Comparison of ENCODE assay signal across 8 cellular contexts in genomic region chr6:169789944-169790927, GRCh38. TPM values are rescaled to one million over a fixed set of nuclear protein-coding genes. Genes with fewer than 3 reads are reported as not detected.
DNase-seq lines count a peak whose midpoint lies in the region; ATAC-seq and TF ChIP-seq lines count a peak whose summit lies in the region.

No MANE protein-coding gene starts in this region.

- H3K36me3 Mint-ChIP-seq in activated CD4-positive, alpha-beta T cell treated with anti-CD3 and anti-CD28 coated beads for 36 hours (ENCODE audit: low read depth), result no peaks in the 10 kb centered on the region

- no peaks in the 10 kb centered on the region for H3K9me3 Mint-ChIP-seq in activated CD4-positive, alpha-beta T cell treated with anti-CD3 and anti-CD28 coated beads for 36 hours (ENCODE audit: low read depth)

- intact Hi-C loops in activated CD4-positive, alpha-beta T cell treated with anti-CD3 and anti-CD28 coated beads for 36 hours (cut with DNase I, micrococcal nuclease), result loop anchor here (1.0 to 5.0 kb wide), 5 partner anchors 41 to 740 kb away; partner anchors contain the start of gene DLL1 (in 1 of the 2)

- H3K27ac ChIP-seq in cingulate gyrus (ENCODE audit: low read depth, low read length), result peak overlapping the region; percentile 51

- peak overlapping the region; percentile 42 for H3K4me3 ChIP-seq in AG09309 (ENCODE audit: control insufficient read depth, low read depth, low read length)

- H3K27me3 Mint-ChIP-seq in activated CD4-positive, alpha-beta T cell treated with anti-CD3 and anti-CD28 coated beads for 36 hours, result peaks cover 12% of the 10 kb centered on the region

- CTCF ChIA-PET in activated CD4-positive, alpha-beta T cell treated with anti-CD3 and anti-CD28 coated beads for 36 hours (lab: Charles Lee), result interaction anchor here (0.5 to 3.5 kb wide), 31 partner anchors 8 to 833 kb away, joined by 3 to 55 read pairs (median 4); partner anchors contain the start of gene ERMARD

- POLR2A ChIA-PET in activated CD4-positive, alpha-beta T cell treated with anti-CD3 and anti-CD28 coated beads for 36 hours (lab: Charles Lee), result interaction anchor here (0.6 kb wide), 1 partner anchor 94 kb away, joined by 4 read pairs; no protein-coding TSS in a partner anchor

- peak overlapping the region; percentile 67 for H3K27ac Mint-ChIP-seq in activated CD4-positive, alpha-beta T cell treated with anti-CD3 and anti-CD28 coated beads for 36 hours

- ATAC-seq in GM19023 (IDR thresholded peaks at IDR 0.05; ENCODE audit: unreplicated experiment), result peak; percentile 96
- peak; percentile 96 for ATAC-seq in HG03280 (IDR thresholded peaks at IDR 0.05; ENCODE audit: unreplicated experiment)
- peak; percentile 96 for ATAC-seq in activated CD4-positive, alpha-beta T cell treated with anti-CD3 and anti-CD28 coated beads for 36 hours
- ATAC-seq in left lobe of liver, result peak; percentile 94

- peaks cover 18% of the 10 kb centered on the region for H3K4me1 Mint-ChIP-seq in activated CD4-positive, alpha-beta T cell treated with anti-CD3 and anti-CD28 coated beads for 36 hours

- peak overlapping the region; percentile 77 for H3K4me3 Mint-ChIP-seq in activated CD4-positive, alpha-beta T cell treated with anti-CD3 and anti-CD28 coated beads for 36 hours

- DNase-seq in AG09309 (ENCODE audit: low read depth) (peak; percentile 21), NCI-H345 treated with DMSO at 0.1 percent for 48 hours (lab: John Stamatoyannopoulos, UW; ENCODE audit: unreplicated experiment) (peak; percentile 83), left lobe of liver (ENCODE audit: low spot score) (peak; percentile 93)
- peak; percentile 88 for DNase-seq in activated CD4-positive, alpha-beta T cell treated with anti-CD3 and anti-CD28 coated beads for 36 hours
- peak; percentile 78 to 79 for DNase-seq in stimulated activated CD4-positive, alpha-beta T cell treated with anti-CD3 and anti-CD28 coated beads, Interleukin-2, amount 100 ng/mL, for 24 hours

- peak; percentile 98 for TF ChIP-seq CTCF in AG09309 (IDR thresholded peaks at IDR 0.05; ENCODE audit: control insufficient read depth, insufficient read depth, low read depth, low read length, missing control alignments)

RNA-seq across cellular contexts. Expression of gene ERMARD, which starts 38.8 kb away (rescaled TPM):
- total RNA-seq in activated CD4-positive, alpha-beta T cell treated with anti-CD3 and anti-CD28 coated beads for 36 hours, result 10 to 100 TPM; 19.2 to 30.2 TPM
- total RNA-seq in left lobe of liver, result 16.3 TPM

RNA-seq across cellular contexts. Expression of gene DYNLT2, which starts 38.9 kb away (rescaled TPM):
- 1 to 10 TPM; 2.0 to 2.4 TPM for total RNA-seq in activated CD4-positive, alpha-beta T cell treated with anti-CD3 and anti-CD28 coated beads for 36 hours
- 0.60 TPM for total RNA-seq in left lobe of liver

Comparison
In these comparisons a context has a peak if more than half of its experiments do, and no peak if none do; other contexts are left out.
1. Peak in every context shown above with its lines: DNase-seq, ATAC-seq, H3K4me3 ChIP-seq and H3K27ac ChIP-seq.
2. DNase-seq: peak in every context shown above with its lines; median percentile 93 in left lobe of liver; 88 in activated CD4-positive, alpha-beta T cell treated with anti-CD3 and anti-CD28 coated beads for 36 hours; 83 in NCI-H345 treated with DMSO at 0.1 percent for 48 hours; 78 in stimulated activated CD4-positive, alpha-beta T cell treated with anti-CD3 and anti-CD28 coated beads, Interleukin-2, amount 100 ng/mL, for 24 hours; 21 in AG09309.